Comparison of ENCODE assay signal across 12 cellular contexts in genomic region chr12:6968426-6968825, GRCh38. TPM values are rescaled to one million over a fixed set of nuclear protein-coding genes. Genes with fewer than 3 reads are reported as not detected.
DNase-seq lines count a peak whose midpoint lies in the region; ATAC-seq and TF ChIP-seq lines count a peak whose summit lies in the region.
"Had no signal": no experiment of that assay in that cellular context is flagged by ENCODE, and none has a peak within 500 bp of the region (broad histone marks: within the 10 kb centered on the region; RNA-seq: fewer than 3 reads in every experiment).

No MANE protein-coding gene starts in this region.

- H3K9me3 ChIP-seq in OCI-LY7 (ENCODE audit: low read length) (no peaks in the 10 kb centered on the region), skeletal muscle satellite cell (replicated peaks; ENCODE audit: low read length) (no peaks in the 10 kb centered on the region)
- H3K9me3 ChIP-seq: spleen, thoracic aorta had no signal

- H3K79me2 ChIP-seq in OCI-LY7 (ENCODE audit: insufficient read depth, low read depth, low read length), result peaks cover 58% of the 10 kb centered on the region

- peak overlapping the region; percentile 97 for H3K9ac ChIP-seq in skeletal muscle satellite cell (ENCODE audit: low read depth, low read length)

- TF ChIP-seq CTCF in OCI-LY7 (conservative IDR thresholded peaks at IDR 0.05; ENCODE audit: low read length), result no peak

- no peak for ATAC-seq in activated CD4-positive, alpha-beta T cell treated with anti-CD3 and anti-CD28 coated beads for 36 hours
- no peak for ATAC-seq in GM21619 (IDR thresholded peaks at IDR 0.05; ENCODE audit: unreplicated experiment)

- H3K4me3 Mint-ChIP-seq in activated CD4-positive, alpha-beta T cell treated with anti-CD3 and anti-CD28 coated beads for 36 hours, result peak overlapping the region; percentile 96

- POLR2A ChIA-PET in activated CD4-positive, alpha-beta T cell treated with anti-CD3 and anti-CD28 coated beads for 36 hours (lab: Charles Lee), result interaction anchor here (1.0 to 2.4 kb wide), 3 partner anchors 24 to 99 kb away, joined by 3 to 16 read pairs (median 4); partner anchors contain the start of genes C12orf57 and RNU7-1
- POLR2A ChIA-PET in OCI-LY7 (lab: Charles Lee), result interaction anchor here (0.7 to 2.5 kb wide), 8 partner anchors 9 to 117 kb away, joined by 3 to 43 read pairs (median 3); partner anchors contain the start of genes C12orf57, CDCA3, LPCAT3 and RNU7-1

- H3K27ac Mint-ChIP-seq in activated CD4-positive, alpha-beta T cell treated with anti-CD3 and anti-CD28 coated beads for 36 hours, result peak overlapping the region; percentile 100

- H3K36me3 Mint-ChIP-seq in activated CD4-positive, alpha-beta T cell treated with anti-CD3 and anti-CD28 coated beads for 36 hours (ENCODE audit: low read depth), result peaks cover 73% of the 10 kb centered on the region

- intact Hi-C loops in activated CD4-positive, alpha-beta T cell treated with anti-CD3 and anti-CD28 coated beads for 36 hours (cut with DNase I, micrococcal nuclease), result no loop called here
- intact Hi-C loops in OCI-LY7 (cut with micrococcal nuclease; ENCODE audit: unreplicated experiment), result no loop called here

- H3K4me1 ChIP-seq in OCI-LY7 (ENCODE audit: insufficient read depth, low read length, poor library complexity, severe bottlenecking) (peaks cover 61% of the 10 kb centered on the region), skeletal muscle satellite cell (ENCODE audit: control insufficient read depth, insufficient read depth, low read length) (peaks cover 15% of the 10 kb centered on the region)

- no peaks in the 10 kb centered on the region for H3K27me3 ChIP-seq in skeletal muscle satellite cell (ENCODE audit: control insufficient read depth, insufficient read depth, low read length)
- H3K27me3 ChIP-seq: spleen had no signal

- H3K36me3 ChIP-seq in OCI-LY7 (ENCODE audit: insufficient read depth, low read length) (peaks cover 76% of the 10 kb centered on the region), skeletal muscle satellite cell (ENCODE audit: insufficient read depth, low read length) (peaks cover 55% of the 10 kb centered on the region)

- DNase-seq in activated CD4-positive, alpha-beta T cell treated with anti-CD3 and anti-CD28 coated beads for 36 hours, result no peak
- no peak for DNase-seq in activated CD4-positive, alpha-beta T cell treated with anti-CD3 and anti-CD28 coated beads, Interleukin-2, amount 50 U/mL, for 4 hours
- no peak for DNase-seq in OCI-LY7 (ENCODE audit: low spot score)
- DNase-seq in ecto neural progenitor cell (ENCODE audit: low spot score), result peak; percentile 42
- DNase-seq in NCI-H187 (lab: John Stamatoyannopoulos, UW), result no peak
- no peak for DNase-seq in putamen (ENCODE audit: low spot score)
- DNase-seq: KG1, spleen had no signal

- no peak overlapping the region for H3K27ac ChIP-seq in OCI-LY7 (ENCODE audit: low read depth, low read length, poor library complexity, severe bottlenecking)
- H3K27ac ChIP-seq: thoracic aorta had no signal

- peaks cover 65% of the 10 kb centered on the region for H3K4me1 Mint-ChIP-seq in activated CD4-positive, alpha-beta T cell treated with anti-CD3 and anti-CD28 coated beads for 36 hours

- no peak overlapping the region for H2AFZ ChIP-seq in OCI-LY7 (ENCODE audit: low read length)

- CTCF ChIA-PET in activated CD4-positive, alpha-beta T cell treated with anti-CD3 and anti-CD28 coated beads for 36 hours (lab: Charles Lee), result interaction anchor here (0.7 to 2.4 kb wide), 8 partner anchors 10 to 141 kb away, joined by 3 to 12 read pairs (median 5); partner anchors contain the start of genes C12orf57, C1RL, PTPN6 and RNU7-1
- CTCF ChIA-PET in OCI-LY7 (lab: Charles Lee; ENCODE audit: unreplicated experiment), result interaction anchor here (1.0 to 1.1 kb wide), 2 partner anchors 18 to 23 kb away, joined by 3 read pairs; no protein-coding TSS in a partner anchor

- H3K9me3 Mint-ChIP-seq in activated CD4-positive, alpha-beta T cell treated with anti-CD3 and anti-CD28 coated beads for 36 hours (ENCODE audit: low read depth), result no peaks in the 10 kb centered on the region

- no peaks in the 10 kb centered on the region for H3K27me3 Mint-ChIP-seq in activated CD4-positive, alpha-beta T cell treated with anti-CD3 and anti-CD28 coated beads for 36 hours

- peak overlapping the region; percentile 99 for H3K4me3 ChIP-seq in OCI-LY7 (ENCODE audit: low read depth, low read length, poor library complexity, severe bottlenecking)
- peak overlapping the region; percentile 10 for H3K4me3 ChIP-seq in skeletal muscle satellite cell (ENCODE audit: low read length)

- no peaks in the 10 kb centered on the region for H3K9me2 ChIP-seq in OCI-LY7 (ENCODE audit: insufficient read depth, low read length)

- peak overlapping the region; percentile 79 for H3K4me2 ChIP-seq in OCI-LY7 (ENCODE audit: low read length)
- peak overlapping the region; percentile 96 for H3K4me2 ChIP-seq in skeletal muscle satellite cell (ENCODE audit: low read length)

- BruUV-seq in OCI-LY7 (replicated peaks; lab: Mats Ljungman, UMichigan), result no TSS peak

- 0 out of 2 replicates have a peak, but pooled peaks cover 3% of the 10 kb centered on the region for H4K20me1 ChIP-seq in OCI-LY7 (ENCODE audit: insufficient read depth, low read length)

RNA-seq across cellular contexts. Expression of gene PHB2, which starts 2.0 kb away (rescaled TPM):
- 100 to 1,000 TPM; 398 to 502 TPM for total RNA-seq in activated CD4-positive, alpha-beta T cell treated with anti-CD3 and anti-CD28 coated beads for 36 hours
- 330 and 358 TPM in 2 replicates for total RNA-seq in OCI-LY7 (2014; rRNA removed; shearing (Covaris generic))
- 379 and 412 TPM in 2 replicates for total RNA-seq in OCI-LY7 (2022)
- total RNA-seq in skeletal muscle satellite cell (2012; rRNA removed), result 225 and 243 TPM in 2 replicates

RNA-seq across cellular contexts. Expression of gene EMG1, which starts 2.3 kb away (rescaled TPM):
- 100 to 1,000 TPM in 1 of 2 experiments, 10 to 100 TPM in 1; 85.0 to 106 TPM for total RNA-seq in activated CD4-positive, alpha-beta T cell treated with anti-CD3 and anti-CD28 coated beads for 36 hours
- total RNA-seq in OCI-LY7 (2014; rRNA removed; shearing (Covaris generic)), result 60.4 and 61.7 TPM in 2 replicates
- total RNA-seq in OCI-LY7 (2022), result 82.7 and 99.0 TPM in 2 replicates
- total RNA-seq in skeletal muscle satellite cell (2012; rRNA removed), result 54.6 and 54.8 TPM in 2 replicates

RNA-seq across cellular contexts. Expression of gene PTPN6, which starts 17.3 kb away (rescaled TPM):
- 100 to 1,000 TPM; 335 to 483 TPM for total RNA-seq in activated CD4-positive, alpha-beta T cell treated with anti-CD3 and anti-CD28 coated beads for 36 hours
- 37.1 and 42.9 TPM in 2 replicates for total RNA-seq in OCI-LY7 (2014; rRNA removed; shearing (Covaris generic))
- total RNA-seq in OCI-LY7 (2022), result 110 and 116 TPM in 2 replicates
- total RNA-seq in skeletal muscle satellite cell (2012; rRNA removed), result not detected in 2 replicates

RNA-seq across cellular contexts. Expression of gene C12orf57, which starts 24.6 kb away (rescaled TPM):
- total RNA-seq in activated CD4-positive, alpha-beta T cell treated with anti-CD3 and anti-CD28 coated beads for 36 hours, result 100 to 1,000 TPM; 189 to 208 TPM
- 315 and 319 TPM in 2 replicates for total RNA-seq in OCI-LY7 (2014; rRNA removed; shearing (Covaris generic))
- 126 and 130 TPM in 2 replicates for total RNA-seq in OCI-LY7 (2022)
- total RNA-seq in skeletal muscle satellite cell (2012; rRNA removed), result 42.4 and 42.6 TPM in 2 replicates

RNA-seq across cellular contexts. Expression of gene RNU7-1, which starts 24.8 kb away (rescaled TPM):
- not detected for total RNA-seq in activated CD4-positive, alpha-beta T cell treated with anti-CD3 and anti-CD28 coated beads for 36 hours
- total RNA-seq in OCI-LY7 (2014; rRNA removed; shearing (Covaris generic)), result not detected in 2 replicates
- not detected in 2 replicates for total RNA-seq in OCI-LY7 (2022)
- not detected in 2 replicates for total RNA-seq in skeletal muscle satellite cell (2012; rRNA removed)
- total RNA-seq: activated CD8-positive, alpha-beta memory T cell treated with anti-CD3 and anti-CD28 coated beads for 36 hours; spleen; thoracic aorta had no signal
